8 cellular contexts compared by ENCODE assay signal in genomic region chr14:67816326-67817009, GRCh38. TPM values are rescaled to one million over a fixed set of nuclear protein-coding genes. Genes with fewer than 3 reads are reported as not detected.
DNase-seq lines count a peak whose midpoint lies in the region; ATAC-seq and TF ChIP-seq lines count a peak whose summit lies in the region.

ZFYVE26 (minus strand) TSS chr14:67816590; CDS start chr14:67815963, 627 bp downstream.

- H3K36me3 Mint-ChIP-seq in chondrocyte (ENCODE audit: low read depth) = peaks cover 1% of the 10 kb centered on the region

- H3K27ac Mint-ChIP-seq in chondrocyte (ENCODE audit: unreplicated experiment) = peak within 1 kb of the TSS; percentile 94

- ATAC-seq in HG03432 (IDR thresholded peaks at IDR 0.05; ENCODE audit: unreplicated experiment) = peak; percentile 90

- no peaks in the 10 kb centered on the region for H3K9me3 Mint-ChIP-seq in chondrocyte (ENCODE audit: low read depth)

- DNase-seq in AG20443 (ENCODE audit: low spot score) (peak; percentile 95), NCI-H510A (lab: John Stamatoyannopoulos, UW) (peak; percentile 95), chondrocyte (ENCODE audit: low spot score) (peak; percentile 95), kidney epithelial cell (ENCODE audit: low read depth) (peak; percentile 89)
- DNase-seq in activated CD4-positive, alpha-beta T cell treated with anti-CD3 and anti-CD28 coated beads for 1 hour = peak; percentile 78
- DNase-seq in stimulated activated CD4-positive, alpha-beta T cell treated with anti-CD3 and anti-CD28 coated beads, Interleukin-15, amount 100 ng/mL, for 48 hours (ENCODE audit: low read depth in 2 of 2) = peak; percentile 84 to 88

- no peaks in the 10 kb centered on the region for H3K36me3 ChIP-seq in kidney epithelial cell (ENCODE audit: control insufficient read depth, insufficient read depth, low read length)

- peaks cover 37% of the 10 kb centered on the region for H3K4me1 Mint-ChIP-seq in chondrocyte (ENCODE audit: low read depth)

- peak; percentile 74 for TF ChIP-seq POLR2A in GM19099 (IDR thresholded peaks at IDR 0.05; ENCODE audit: extremely low read depth, insufficient read length, low read depth)

- no peaks in the 10 kb centered on the region for H3K27me3 Mint-ChIP-seq in chondrocyte (ENCODE audit: low read depth)

- no peak for TF ChIP-seq CTCF in chondrocyte (IDR thresholded peaks at IDR 0.05)
- no peak for TF ChIP-seq CTCF in kidney epithelial cell (IDR thresholded peaks at IDR 0.05; ENCODE audit: insufficient read depth, low read length, poor library complexity, severe bottlenecking)

- peak within 1 kb of the TSS; percentile 84 for H3K4me3 Mint-ChIP-seq in chondrocyte (ENCODE audit: unreplicated experiment)

- no peaks in the 10 kb centered on the region for H3K27me3 ChIP-seq in kidney epithelial cell (ENCODE audit: control insufficient read depth, insufficient read depth, low read length)

- H3K4me3 ChIP-seq in kidney epithelial cell (ENCODE audit: low read depth, low read length) = peak within 1 kb of the TSS; percentile 94

RNA-seq across cellular contexts. Expression of gene ZFYVE26, which starts in this region (rescaled TPM):
- total RNA-seq in chondrocyte = 26.2 to 27.4 TPM (median 27.2 TPM) in 3 replicates
- 26.2 and 30.8 TPM in 2 replicates for total RNA-seq in kidney epithelial cell

Comparison
In these comparisons a context has a peak if more than half of its experiments do, and no peak if none do; other contexts are left out.
1. Peak in every context shown above with its lines: DNase-seq, ATAC-seq and H3K4me3 ChIP-seq.